Comparison of ENCODE assay signal across 8 cellular contexts in genomic region chr2:200964498-200964897, GRCh38.
DNase-seq lines count a peak whose midpoint lies in the region; TF ChIP-seq lines count a peak whose summit lies in the region.

No MANE protein-coding gene starts in this region.

- no peaks in the 10 kb centered on the region for H3K27me3 Mint-ChIP-seq in T-helper 2 cell treated with Interferon-gamma antibody and Interleukin-4, amounts not matched to agents 5 μg/mL and 100 μg/mL, for 36 hours (ENCODE audit: low read depth)

- CTCF ChIA-PET in GM10248 (lab: Yijun Ruan, JAX), result interaction anchor here (0.7 to 7.3 kb wide), 8 partner anchors 10 to 213 kb away, joined by 3 to 76 read pairs (median 10); no protein-coding TSS in a partner anchor

- H3K4me3 Mint-ChIP-seq in T-helper 2 cell treated with Interferon-gamma antibody and Interleukin-4, amounts not matched to agents 5 μg/mL and 100 μg/mL, for 36 hours, result peak overlapping the region; percentile 95

- POLR2A ChIA-PET in GM10248 (lab: Yijun Ruan, JAX), result interaction anchor here (1.3 to 1.9 kb wide), 2 partner anchors 8 to 11 kb away, joined by 4 read pairs; no protein-coding TSS in a partner anchor

- H3K9me3 ChIP-seq in iPS-18a (ENCODE audit: control insufficient read depth, low read depth, low read length) (no peaks in the 10 kb centered on the region), stomach smooth muscle (ENCODE audit: control insufficient read depth in 2 of 2, low read length in 2 of 2) (no peaks in the 10 kb centered on the region)

- H3K4me1 Mint-ChIP-seq in T-helper 2 cell treated with Interferon-gamma antibody and Interleukin-4, amounts not matched to agents 5 μg/mL and 100 μg/mL, for 36 hours (ENCODE audit: low read depth), result peaks cover 47% of the 10 kb centered on the region

- H3K27ac Mint-ChIP-seq in T-helper 2 cell treated with Interferon-gamma antibody and Interleukin-4, amounts not matched to agents 5 μg/mL and 100 μg/mL, for 36 hours, result peak overlapping the region; percentile 93

- peaks cover 13% of the 10 kb centered on the region for H3K36me3 Mint-ChIP-seq in T-helper 2 cell treated with Interferon-gamma antibody and Interleukin-4, amounts not matched to agents 5 μg/mL and 100 μg/mL, for 36 hours (ENCODE audit: low read depth)

- TF ChIP-seq CTCF in WI38 (IDR thresholded peaks at IDR 0.05; ENCODE audit: low read depth, low read length) (no peak), GM10248 (IDR thresholded peaks at IDR 0.05; ENCODE audit: control extremely low read depth, extremely low read depth, low read depth, missing control alignments) (no peak)

- H3K4me1 ChIP-seq in iPS-18a (ENCODE audit: control insufficient read depth, low read depth, low read length) (peaks cover 7% of the 10 kb centered on the region), stomach smooth muscle (ENCODE audit: control insufficient read depth, insufficient read depth, low read length) (peaks cover 4% of the 10 kb centered on the region)

- H3K9me3 Mint-ChIP-seq in T-helper 2 cell treated with Interferon-gamma antibody and Interleukin-4, amounts not matched to agents 5 μg/mL and 100 μg/mL, for 36 hours, result no peaks in the 10 kb centered on the region

- H3K9ac ChIP-seq in iPS-18a (ENCODE audit: low read length), result peak overlapping the region; percentile 79
- H3K9ac ChIP-seq in stomach smooth muscle (ENCODE audit: low read length in 2 of 2), result peak overlapping the region in 1 of 2 donors; percentile 88

- no peak overlapping the region for H3K27ac ChIP-seq in iPS-18a (ENCODE audit: low read length)
- no peak overlapping the region for H3K27ac ChIP-seq in stomach smooth muscle (ENCODE audit: low read length)

- H3K27me3 ChIP-seq in iPS-18a (ENCODE audit: control insufficient read depth, insufficient read depth, low read length) (no peaks in the 10 kb centered on the region), stomach smooth muscle (ENCODE audit: control insufficient read depth in 1 of 2, insufficient read depth in 2 of 2, low read length in 2 of 2) (no peaks in the 10 kb centered on the region)

- H3K4me3 ChIP-seq in WI38 (ENCODE audit: low read depth, low read length), result peak overlapping the region; percentile 88
- H3K4me3 ChIP-seq in iPS-18a (ENCODE audit: low read length), result peak overlapping the region; percentile 88
- peak overlapping the region; percentile 94 to 97 for H3K4me3 ChIP-seq in stomach smooth muscle (ENCODE audit: low read length in 2 of 2)

- H3K36me3 ChIP-seq in iPS-18a (ENCODE audit: control insufficient read depth, low read depth, low read length) (no peaks in the 10 kb centered on the region), stomach smooth muscle (ENCODE audit: control insufficient read depth in 2 of 2, insufficient read depth in 2 of 2, low read length in 2 of 2) (no peaks in the 10 kb centered on the region)

- DNase-seq in T-helper 2 cell treated with Interferon-gamma antibody and Interleukin-4, amounts not matched to agents 5 μg/mL and 100 μg/mL, for 36 hours (ENCODE audit: low spot score), result no peak
- DNase-seq in T-helper 2 cell, result no peak
- no peak for DNase-seq in stimulated activated CD4-positive, alpha-beta T cell treated with anti-CD3 and anti-CD28 coated beads, Interleukin-15, amount 100 ng/mL, for 24 hours
- no peak for DNase-seq in NCI-H2107 treated with DMSO at 0.1 percent for 48 hours (lab: John Stamatoyannopoulos, UW; ENCODE audit: unreplicated experiment)
- no peak for DNase-seq in GM10248 (ENCODE audit: extremely low spot score)
